16 cellular contexts compared by ENCODE assay signal in the genomic region with DNA sequence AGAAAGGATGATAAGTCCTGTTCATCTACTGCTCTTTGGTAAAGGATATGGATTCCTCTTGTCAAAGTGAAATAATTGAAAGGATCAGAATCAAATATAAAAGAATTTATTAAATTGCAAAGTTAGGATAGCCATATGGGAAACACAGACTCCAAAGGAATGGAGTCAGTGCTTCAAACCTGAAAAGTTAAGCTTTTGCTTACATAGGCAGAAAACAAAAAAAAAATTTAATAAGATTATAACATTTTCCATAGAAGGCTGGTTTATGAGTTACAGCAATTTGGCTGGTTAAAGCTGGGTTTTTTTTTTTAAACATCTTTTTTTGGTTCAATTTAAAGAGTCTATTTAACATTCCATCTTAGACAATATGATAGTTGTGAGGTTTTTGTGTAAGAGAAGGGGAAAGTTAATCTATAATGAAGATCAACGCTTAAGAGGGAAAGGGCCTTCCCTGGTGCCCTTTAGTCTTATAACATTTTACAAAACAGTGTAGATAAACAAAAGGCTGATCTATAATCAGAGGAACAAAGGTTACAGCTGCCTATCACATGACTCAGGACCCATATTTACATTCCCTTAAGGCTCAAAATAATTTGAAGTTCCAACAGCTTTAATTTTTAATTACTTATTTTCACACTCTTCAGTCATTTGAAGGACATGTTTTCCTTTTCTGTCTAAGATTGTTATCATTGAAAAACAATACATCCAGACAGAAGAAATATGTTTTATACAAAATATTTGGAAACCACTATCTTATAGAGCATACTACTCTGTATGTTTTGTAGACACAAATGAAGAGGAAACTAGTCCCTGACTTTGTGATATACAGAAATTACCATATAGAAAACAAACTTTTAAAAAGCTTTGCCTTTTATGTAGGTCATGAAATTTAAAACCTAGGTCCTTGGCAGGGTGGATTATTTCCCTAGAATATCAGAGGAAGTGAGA.
"Had no signal": no experiment of that assay in that cellular context is flagged by ENCODE, and none has a peak within 500 bp of the region (broad histone marks: within the 10 kb centered on the region; RNA-seq: fewer than 3 reads in every experiment).

No MANE protein-coding gene starts in this region.

- H3K4me3 ChIP-seq: gastroesophageal sphincter, psoas muscle, stomach, thoracic aorta had no signal

- H3K27me3 ChIP-seq: gastroesophageal sphincter, neutrophil, stomach had no signal

- H3K9me3 ChIP-seq: gastroesophageal sphincter, neutrophil, psoas muscle, stomach, thoracic aorta had no signal

- H3K4me1 ChIP-seq: gastroesophageal sphincter, psoas muscle, stomach had no signal

- H3K36me3 ChIP-seq: gastroesophageal sphincter, neutrophil, stomach, thoracic aorta had no signal

- DNase-seq: activated CD4-positive, alpha-beta memory T cell treated with anti-CD3 and anti-CD28 coated beads for 36 hours; activated CD4-positive, alpha-beta T cell treated with anti-CD3 and anti-CD28 coated beads for 1 hour; activated gamma-delta T cell; activated T-cell treated with anti-CD3 and anti-CD28 coated beads, Interleukin-2, amount 50 U/mL, for 4 hours; amygdala; cortex of kidney; effector CD8-positive, alpha-beta T cell; psoas muscle; stimulated activated CD4-positive, alpha-beta T cell treated with anti-CD3 and anti-CD28 coated beads, Interleukin-4, amount 100 ng/mL, for 1 hour; stomach; T-helper 9 cell had no signal

- FAIRE-seq: keratinocyte, urothelium cell line had no signal

- H3K27ac ChIP-seq: gastroesophageal sphincter, neutrophil, psoas muscle, stomach, thoracic aorta had no signal

- ATAC-seq: activated T-cell treated with anti-CD3 and anti-CD28 coated beads, Interleukin-2, amount 50 U/mL, for 4 hours; gastroesophageal sphincter; psoas muscle had no signal
